15 cellular contexts compared by ENCODE assay signal in the genomic region with DNA sequence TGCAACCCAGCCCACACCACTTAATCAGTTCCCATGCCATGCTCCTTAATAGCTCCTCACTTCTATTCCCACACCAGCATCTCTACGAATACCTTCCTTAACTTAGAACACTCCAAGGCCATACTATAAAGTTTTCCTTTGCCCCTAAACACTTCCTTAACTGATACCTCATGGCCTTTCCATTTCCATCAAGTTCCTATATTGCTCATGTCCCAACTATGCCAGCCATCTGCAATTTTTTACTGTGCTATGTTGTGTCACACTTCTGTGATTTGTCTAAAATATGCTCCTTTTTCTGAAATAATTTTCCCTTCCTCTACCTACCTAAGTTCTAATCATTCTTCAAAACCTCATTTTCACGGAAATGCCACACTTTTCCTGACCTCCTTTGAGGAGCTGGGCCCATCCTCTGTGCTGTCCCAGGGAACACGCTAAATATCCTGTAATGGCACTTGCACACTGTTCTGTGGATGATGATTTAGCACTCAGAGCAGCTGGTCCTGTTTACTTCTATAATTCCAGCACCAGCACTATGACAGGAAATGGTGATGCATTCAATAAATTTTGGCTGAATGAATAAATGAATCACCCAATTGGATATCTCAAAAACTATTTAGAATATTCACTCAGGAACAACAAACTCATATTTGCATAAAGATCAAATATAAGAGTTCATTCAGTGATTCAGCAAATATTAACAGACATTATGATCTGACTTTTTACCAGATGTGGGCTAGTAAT.
DNase-seq lines count a peak whose midpoint lies in the region; TF ChIP-seq lines count a peak whose summit lies in the region.
"Had no signal": no experiment of that assay in that cellular context is flagged by ENCODE, and none has a peak within 500 bp of the region (broad histone marks: within the 10 kb centered on the region; RNA-seq: fewer than 3 reads in every experiment).

No MANE protein-coding gene starts in this region.

- H2AFZ ChIP-seq in mesenchymal stem cell (ENCODE audit: low read depth, low read length), result no peak overlapping the region

- no peak overlapping the region for H3K18ac ChIP-seq in mesenchymal stem cell (ENCODE audit: low read depth in 1 of 2, low read length in 2 of 2)

- no peaks in the 10 kb centered on the region for H3K27me3 ChIP-seq in mesenchymal stem cell (ENCODE audit: control insufficient read depth in 1 of 2, insufficient read depth in 1 of 2, low read length in 2 of 2)
- H3K27me3 ChIP-seq: BE2C, thyroid gland had no signal

- no peak overlapping the region for H2BK120ac ChIP-seq in mesenchymal stem cell (ENCODE audit: low read depth, low read length)

- DNase-seq in AG08396 (ENCODE audit: low spot score) (peak; percentile 39), LHCN-M2 (ENCODE audit: low read depth) (peak; percentile 93), cardiac fibroblast (ENCODE audit: low read depth in 2 of 2) (peak; percentile 81 to 95), mesenchymal stem cell (peak; percentile 52), GOT3 (lab: John Stamatoyannopoulos, UW) (no peak), NCI-H146 treated with DMSO at 0.1 percent for 48 hours (lab: John Stamatoyannopoulos, UW; ENCODE audit: unreplicated experiment) (no peak), NCI-H2081 (lab: John Stamatoyannopoulos, UW) (no peak)
- DNase-seq in activated effector memory CD4-positive, alpha-beta T cell treated with anti-CD3 and anti-CD28 coated beads, Interleukin-2, amount 50 U/mL, for 16 hours, result no peak
- DNase-seq: activated naive CD4-positive, alpha-beta T cell treated with anti-CD3 and anti-CD28 coated beads for 36 hours; BE2C; DMS79; midbrain; NCI-H1417 treated with DMSO at 0.1 percent for 48 hours; NCI-H774; thyroid gland had no signal

- no peaks in the 10 kb centered on the region for H3K79me1 ChIP-seq in mesenchymal stem cell (replicated peaks; ENCODE audit: low read length, poor library complexity, severe bottlenecking)

- no peak overlapping the region for H3K4me2 ChIP-seq in mesenchymal stem cell (ENCODE audit: low read length, poor library complexity, severe bottlenecking)

- H3K36me3 ChIP-seq in mesenchymal stem cell (ENCODE audit: control insufficient read depth in 1 of 2, insufficient read depth in 2 of 2, low read depth in 1 of 2, low read length in 2 of 2), result no peaks in the 10 kb centered on the region
- H3K36me3 ChIP-seq: thyroid gland had no signal

- no peak overlapping the region for H4K91ac ChIP-seq in mesenchymal stem cell (ENCODE audit: low read length)

- no peak overlapping the region for H2BK15ac ChIP-seq in mesenchymal stem cell (ENCODE audit: low read depth, poor library complexity, severe bottlenecking)

- no peak overlapping the region for H2AK5ac ChIP-seq in mesenchymal stem cell (ENCODE audit: low read length, severe bottlenecking)

- H3K9me3 ChIP-seq in mesenchymal stem cell (ENCODE audit: control insufficient read depth, low read length), result no peaks in the 10 kb centered on the region
- H3K9me3 ChIP-seq: BE2C, thyroid gland had no signal

- 11% methylated on average over 3 of the region's 3 CpGs for WGBS in mesenchymal stem cell

- peak overlapping the region; percentile 44 for H3K9ac ChIP-seq in mesenchymal stem cell (ENCODE audit: low read length)

- H3K4ac ChIP-seq in mesenchymal stem cell (ENCODE audit: low read depth in 1 of 2, low read length in 2 of 2), result no peak overlapping the region

- H2BK5ac ChIP-seq in mesenchymal stem cell (ENCODE audit: low read depth, low read length, poor library complexity, severe bottlenecking), result no peak overlapping the region

- H3K14ac ChIP-seq in mesenchymal stem cell (ENCODE audit: low read length in 2 of 2), result no peak overlapping the region

- no peaks in the 10 kb centered on the region for H3K4me1 ChIP-seq in mesenchymal stem cell (ENCODE audit: control insufficient read depth, insufficient read depth, low read depth, low read length)
- H3K4me1 ChIP-seq: BE2C, thyroid gland had no signal

- H3K4me3 ChIP-seq in cardiac fibroblast (replicated peaks in 1 of 2; ENCODE audit: low read depth in 2 of 2, low read length in 2 of 2) (no peak overlapping the region), mesenchymal stem cell (ENCODE audit: insufficient read depth in 1 of 2, low read depth in 1 of 2, low read length in 2 of 2) (no peak overlapping the region)

- TF ChIP-seq CTCF in cardiac fibroblast (IDR thresholded peaks at IDR 0.05; ENCODE audit: low read depth, low read length), result no peak

- no peak overlapping the region for H3K23ac ChIP-seq in mesenchymal stem cell (ENCODE audit: low read length in 2 of 2)

- peak overlapping the region in 1 of 2 experiments; percentile 59 for H2BK12ac ChIP-seq in mesenchymal stem cell (ENCODE audit: low read length in 2 of 2)

- H4K8ac ChIP-seq in mesenchymal stem cell (ENCODE audit: low read length), result no peak overlapping the region

- no peak overlapping the region for H3K27ac ChIP-seq in mesenchymal stem cell (ENCODE audit: low read length, poor library complexity, severe bottlenecking)
- H3K27ac ChIP-seq: thyroid gland had no signal

Comparison
In these comparisons a context has a peak if more than half of its experiments do, and no peak if none do; other contexts are left out.
1. DNase-seq: peak in AG08396 (single experiment), LHCN-M2 (single experiment), cardiac fibroblast (2 of 2) and mesenchymal stem cell (single experiment); none in GOT3 (single experiment), NCI-H146 treated with DMSO at 0.1 percent for 48 hours (single experiment), activated effector memory CD4-positive, alpha-beta T cell treated with anti-CD3 and anti-CD28 coated beads, Interleukin-2, amount 50 U/mL, for 16 hours (single experiment) and NCI-H2081 (0 of 2).